ENCODE assay signal across 1 cellular context in genomic region chr20:38446441-38447209, GRCh38.
A peak's percentile ranks its signal among the peaks of the same experiment; 100 is the strongest.
TF ChIP-seq lines count a peak whose summit lies in the region.

No MANE protein-coding gene starts in this region.

TF ChIP-seq in HepG2, 621 proteins besides CTCF, POLR2A, EP300 and RAD21 (continued from another document and continues in another):
- TF ChIP-seq ZFP62 (CRISPR knock-in tag; IDR thresholded peaks at IDR 0.05) (no peak), ZC3H13 (CRISPR knock-in tag; IDR thresholded peaks at IDR 0.05) (peak; percentile 86), SETDB1 (CRISPR knock-in tag; IDR thresholded peaks at IDR 0.05; ENCODE audit: borderline replicate concordance) (0 out of 2 replicates have a peak, but pooled peaks have one; percentile 55), ZFX (CRISPR knock-in tag; IDR thresholded peaks at IDR 0.05; ENCODE audit: low read depth) (peak; percentile 100), MAZ (IDR thresholded peaks at IDR 0.05; ENCODE audit: borderline replicate concordance, low read depth, low read length) (peak; percentile 87), MAZ (CRISPR knock-in tag; IDR thresholded peaks at IDR 0.05; ENCODE audit: low read depth) (peak; percentile 99), KAT7 (CRISPR knock-in tag; IDR thresholded peaks at IDR 0.05; ENCODE audit: borderline replicate concordance) (peak; percentile 100), ETV6 (CRISPR knock-in tag; conservative IDR thresholded peaks at IDR 0.05) (peak; percentile 98), BORCS8-MEF2B (CRISPR knock-in tag; IDR thresholded peaks at IDR 0.05) (peak; percentile 96; the same call in 1 of the 2 replicates), ZFY (CRISPR knock-in tag; IDR thresholded peaks at IDR 0.05) (peak; percentile 100), KLF12 (CRISPR knock-in tag; IDR thresholded peaks at IDR 0.05; ENCODE audit: borderline replicate concordance) (peak; percentile 100), ATRX (CRISPR knock-in tag; IDR thresholded peaks at IDR 0.05; ENCODE audit: borderline replicate concordance) (0 out of 2 replicates have a peak, but pooled peaks have one; percentile 72), ZNF775 (CRISPR knock-in tag; IDR thresholded peaks at IDR 0.05; ENCODE audit: borderline replicate concordance) (no peak), CEBPZ (IDR thresholded peaks at IDR 0.05; ENCODE audit: low read length) (no peak), TGIF2 (CRISPR knock-in tag; IDR thresholded peaks at IDR 0.05) (peak; percentile 97), BCL3 (CRISPR knock-in tag; IDR thresholded peaks at IDR 0.05) (peak; percentile 97), ZSCAN20 (CRISPR knock-in tag; IDR thresholded peaks at IDR 0.05; ENCODE audit: borderline replicate concordance) (peak; percentile 80), HNF1A (IDR thresholded peaks at IDR 0.05; ENCODE audit: low read depth) (no peak; the same call in 1 of the 2 replicates), HNF1A (CRISPR knock-in tag; IDR thresholded peaks at IDR 0.05; ENCODE audit: borderline replicate concordance) (peak; percentile 83), ZNF710 (CRISPR knock-in tag; IDR thresholded peaks at IDR 0.05; ENCODE audit: borderline replicate concordance) (peak; percentile 88; the same call in 1 of the 2 replicates), PHF20 (CRISPR knock-in tag; IDR thresholded peaks at IDR 0.05) (peak; percentile 98), NFKBIZ (CRISPR knock-in tag; IDR thresholded peaks at IDR 0.05) (peak; percentile 96), U2AF2 (IDR thresholded peaks at IDR 0.05; ENCODE audit: low read depth, low read length) (0 out of 2 replicates have a peak, but pooled peaks have one; percentile 20), HNF1B (CRISPR knock-in tag; IDR thresholded peaks at IDR 0.05) (peak; percentile 54; the same call in 1 of the 2 replicates), ZNF740 (CRISPR knock-in tag; IDR thresholded peaks at IDR 0.05) (peak; percentile 87), ZNF160 (CRISPR knock-in tag; IDR thresholded peaks at IDR 0.05) (peak; percentile 90; the same call in 1 of the 2 replicates)
- TF ChIP-seq, protein P1, sequence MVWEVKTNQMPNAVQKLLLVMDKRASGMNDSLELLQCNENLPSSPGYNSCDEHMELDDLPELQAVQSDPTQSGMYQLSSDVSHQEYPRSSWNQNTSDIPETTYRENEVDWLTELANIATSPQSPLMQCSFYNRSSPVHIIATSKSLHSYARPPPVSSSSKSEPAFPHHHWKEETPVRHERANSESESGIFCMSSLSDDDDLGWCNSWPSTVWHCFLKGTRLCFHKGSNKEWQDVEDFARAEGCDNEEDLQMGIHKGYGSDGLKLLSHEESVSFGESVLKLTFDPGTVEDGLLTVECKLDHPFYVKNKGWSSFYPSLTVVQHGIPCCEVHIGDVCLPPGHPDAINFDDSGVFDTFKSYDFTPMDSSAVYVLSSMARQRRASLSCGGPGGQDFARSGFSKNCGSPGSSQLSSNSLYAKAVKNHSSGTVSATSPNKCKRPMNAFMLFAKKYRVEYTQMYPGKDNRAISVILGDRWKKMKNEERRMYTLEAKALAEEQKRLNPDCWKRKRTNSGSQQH (CRISPR knock-in tag; IDR thresholded peaks at IDR 0.05; ENCODE audit: low read depth) = peak; percentile 99
- TF ChIP-seq, protein P2, sequence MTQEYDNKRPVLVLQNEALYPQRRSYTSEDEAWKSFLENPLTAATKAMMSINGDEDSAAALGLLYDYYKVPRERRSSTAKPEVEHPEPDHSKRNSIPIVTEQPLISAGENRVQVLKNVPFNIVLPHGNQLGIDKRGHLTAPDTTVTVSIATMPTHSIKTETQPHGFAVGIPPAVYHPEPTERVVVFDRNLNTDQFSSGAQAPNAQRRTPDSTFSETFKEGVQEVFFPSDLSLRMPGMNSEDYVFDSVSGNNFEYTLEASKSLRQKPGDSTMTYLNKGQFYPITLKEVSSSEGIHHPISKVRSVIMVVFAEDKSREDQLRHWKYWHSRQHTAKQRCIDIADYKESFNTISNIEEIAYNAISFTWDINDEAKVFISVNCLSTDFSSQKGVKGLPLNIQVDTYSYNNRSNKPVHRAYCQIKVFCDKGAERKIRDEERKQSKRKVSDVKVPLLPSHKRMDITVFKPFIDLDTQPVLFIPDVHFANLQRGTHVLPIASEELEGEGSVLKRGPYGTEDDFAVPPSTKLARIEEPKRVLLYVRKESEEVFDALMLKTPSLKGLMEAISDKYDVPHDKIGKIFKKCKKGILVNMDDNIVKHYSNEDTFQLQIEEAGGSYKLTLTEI (CRISPR knock-in tag; conservative IDR thresholded peaks at IDR 0.05) = no peak
